In genomic region chr17:34638526-34639260, GRCh38 we compare ENCODE assay signal across 1 cellular context.
TF ChIP-seq lines count a peak whose summit lies in the region.

No MANE protein-coding gene starts in this region.

TF ChIP-seq in H1, 55 proteins besides CTCF, POLR2A, EP300 and RAD21 (continued from another document):
- TF ChIP-seq TBP (IDR thresholded peaks at IDR 0.05; ENCODE audit: low read depth, low read length), result no peak
- no peak for TF ChIP-seq ATF3 (IDR thresholded peaks at IDR 0.05; ENCODE audit: insufficient read depth, low read depth, low read length)
